In the genomic region with DNA sequence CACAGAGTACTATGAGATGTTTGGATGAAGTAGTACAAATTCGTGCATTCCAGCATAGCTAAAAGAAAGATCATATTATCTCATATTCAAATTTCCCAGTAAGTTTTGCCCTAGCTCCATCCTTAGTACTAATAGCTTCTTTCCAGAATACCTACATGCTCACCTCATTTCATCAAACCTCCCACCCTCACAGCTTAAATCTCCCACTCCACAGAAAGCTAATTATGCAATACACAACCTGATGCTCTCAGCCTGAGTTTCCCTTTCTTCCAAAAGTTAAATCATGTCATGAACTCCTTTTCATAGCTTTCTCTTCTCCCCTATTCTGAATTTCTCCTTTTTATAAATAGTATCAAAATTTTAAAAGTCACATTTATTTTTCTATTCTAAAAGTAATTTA, we compare ENCODE assay signal across 22 cellular contexts.
"Had no signal": no experiment of that assay in that cellular context is flagged by ENCODE, and none has a peak within 500 bp of the region (broad histone marks: within the 10 kb centered on the region; RNA-seq: fewer than 3 reads in every experiment).

No MANE protein-coding gene starts in this region.

- DNase-seq: colonic mucosa; cortex of kidney; dermis blood vessel endothelial cell; dorsolateral prefrontal cortex; effector CD4-positive, alpha-beta T cell; effector memory CD4-positive, alpha-beta T cell; effector memory CD8-positive, alpha-beta T cell; endodermal cell; erythroblast; esophagus squamous epithelium; foreskin fibroblast; foreskin keratinocyte; foreskin melanocyte; gastrocnemius medialis; glutamatergic neuron; heart left ventricle; heart right ventricle had no signal

- ATAC-seq: effector memory CD8-positive, alpha-beta T cell; esophagus mucosa; foreskin keratinocyte; gastrocnemius medialis; gastroesophageal sphincter; heart left ventricle; heart right ventricle had no signal

- H3K27ac ChIP-seq: colonic mucosa, coronary artery, dorsolateral prefrontal cortex, epithelial cell of prostate, esophagus muscularis mucosa, esophagus squamous epithelium, foreskin keratinocyte, gastrocnemius medialis, gastroesophageal sphincter, heart left ventricle, heart right ventricle had no signal
